ENCODE assay signal across 19 cellular contexts in genomic region chr6:82862543-82862942, GRCh38.
A peak's percentile ranks its signal among the peaks of the same experiment; 100 is the strongest.
DNase-seq lines count a peak whose midpoint lies in the region; ATAC-seq and TF ChIP-seq lines count a peak whose summit lies in the region.
"Had no signal": no experiment of that assay in that cellular context is flagged by ENCODE, and none has a peak within 500 bp of the region (broad histone marks: within the 10 kb centered on the region; RNA-seq: fewer than 3 reads in every experiment).

No MANE protein-coding gene starts in this region.

- H3K27me3 Mint-ChIP-seq in naive thymus-derived CD4-positive, alpha-beta T cell, result no peaks in the 10 kb centered on the region
- H3K27me3 Mint-ChIP-seq in H9 (ENCODE audit: low read depth), result no peaks in the 10 kb centered on the region

- DNase-seq in BJ (ENCODE audit: low read depth) (peak; percentile 78), Karpas-422 (peak; percentile 29), dermis blood vessel endothelial cell (peak; percentile 49), myocyte (ENCODE audit: low read depth) (peak; percentile 53), aorta (no peak), dedifferentiated amniotic fluid mesenchymal stem cell (ENCODE audit: extremely low spot score) (no peak), H9 (no peak)
- no peak for DNase-seq in naive thymus-derived CD4-positive, alpha-beta T cell
- DNase-seq: activated CD4-positive, alpha-beta T cell treated with anti-CD3 and anti-CD28 coated beads for 48 hours; activated T-cell treated with anti-CD3 and anti-CD28 coated beads, Interleukin-2, amount 50 U/mL, for 72 hours; GDM1; hypothalamus; NCI-H2227 treated with DMSO at 0.1 percent for 48 hours; psoas muscle; stimulated activated CD4-positive, alpha-beta T cell treated with anti-CD3 and anti-CD28 coated beads, Interleukin-4, amount 100 ng/mL, for 24 hours; stimulated activated naive CD4-positive, alpha-beta T cell treated with Interleukin-2 at 50 U/mL for 16 hours; T-helper 1 cell had no signal

- no peaks in the 10 kb centered on the region for H3K23me2 ChIP-seq in H9 (ENCODE audit: insufficient read length, low read depth, low read length, poor library complexity, severe bottlenecking)

- H3K36me3 ChIP-seq in BJ (ENCODE audit: control insufficient read depth, insufficient read depth, low read length) (no peaks in the 10 kb centered on the region), Karpas-422 (ENCODE audit: insufficient read depth, low read length) (no peaks in the 10 kb centered on the region), aorta (ENCODE audit: control insufficient read depth in 1 of 2, insufficient read depth in 2 of 2, low read length in 1 of 2) (no peaks in the 10 kb centered on the region)
- no peaks in the 10 kb centered on the region for H3K36me3 ChIP-seq in naive thymus-derived CD4-positive, alpha-beta T cell (ENCODE audit: control insufficient read depth in 2 of 3, insufficient read depth in 3 of 3, low read length in 3 of 3)
- H3K36me3 ChIP-seq: ascending aorta had no signal

- H3K27ac ChIP-seq in Karpas-422 (ENCODE audit: low read length) (no peak overlapping the region), aorta (ENCODE audit: low read depth in 1 of 2, low read length in 2 of 2) (no peak overlapping the region), H9 (ENCODE audit: insufficient read length, low read depth, low read length) (no peak overlapping the region)
- no peak overlapping the region for H3K27ac ChIP-seq in naive thymus-derived CD4-positive, alpha-beta T cell (ENCODE audit: low read depth, low read length)
- H3K27ac ChIP-seq: ascending aorta, psoas muscle had no signal

- no peaks in the 10 kb centered on the region for H3K79me1 ChIP-seq in H9 (ENCODE audit: insufficient read depth, low read depth, low read length, poor library complexity, severe bottlenecking)

- no peak overlapping the region for H3K18ac ChIP-seq in H9 (ENCODE audit: insufficient read length, low read depth, low read length)

- H3K27me3 ChIP-seq in BJ (ENCODE audit: control insufficient read depth, insufficient read depth, low read length), result no peaks in the 10 kb centered on the region
- no peaks in the 10 kb centered on the region for H3K27me3 ChIP-seq in Karpas-422 (ENCODE audit: low read length)
- no peaks in the 10 kb centered on the region for H3K27me3 ChIP-seq in aorta (ENCODE audit: control insufficient read depth in 1 of 2, insufficient read depth in 2 of 2, low read length in 1 of 2)
- no peaks in the 10 kb centered on the region for H3K27me3 ChIP-seq in naive thymus-derived CD4-positive, alpha-beta T cell (ENCODE audit: control insufficient read depth in 2 of 2, insufficient read depth in 2 of 2, low read length in 2 of 2)
- H3K27me3 ChIP-seq in H9 (ENCODE audit: insufficient read depth, low read length), result no peaks in the 10 kb centered on the region
- H3K27me3 ChIP-seq: ascending aorta had no signal

- CTCF ChIA-PET in BJ (lab: Yijun Ruan, JAX), result interaction anchor here (2.5 kb wide), 1 partner anchor 19 kb away, joined by 5 read pairs; no protein-coding TSS in a partner anchor
- CTCF ChIA-PET in naive thymus-derived CD4-positive, alpha-beta T cell (lab: Charles Lee), result no interaction called here

- no peak overlapping the region for H2BK5ac ChIP-seq in H9 (ENCODE audit: insufficient read length, low read length)

- H2AFZ ChIP-seq in Karpas-422 (ENCODE audit: low read length) (no peak overlapping the region), H9 (ENCODE audit: low read length) (no peak overlapping the region)

- POLR2A ChIA-PET in BJ (lab: Charles Lee), result no interaction called here
- POLR2A ChIA-PET in naive thymus-derived CD4-positive, alpha-beta T cell (lab: Charles Lee), result no interaction called here

- H2BK15ac ChIP-seq in H9 (ENCODE audit: low read depth, low read length), result no peak overlapping the region

- no peak overlapping the region for H3T11ph ChIP-seq in H9 (ENCODE audit: low read length)

- H3K4ac ChIP-seq in H9 (ENCODE audit: low read depth, low read length), result no peak overlapping the region

- H2BK20ac ChIP-seq in H9 (ENCODE audit: low read depth, low read length, poor library complexity, severe bottlenecking), result no peak overlapping the region

- H3K9me3 Mint-ChIP-seq in naive thymus-derived CD4-positive, alpha-beta T cell, result peaks cover 0 to 8% (median 2%) of the 10 kb centered on the region in 11 donors
- H3K9me3 Mint-ChIP-seq in H9, result peaks cover 3% of the 10 kb centered on the region in 2 experiments; a peak in 4 of 5 replicates

- no peak overlapping the region for H3K23ac ChIP-seq in H9 (ENCODE audit: insufficient read length, low read depth, low read length)

- no peak overlapping the region for H3K4me2 ChIP-seq in Karpas-422 (ENCODE audit: low read depth, low read length, poor library complexity, severe bottlenecking)
- no peak overlapping the region for H3K4me2 ChIP-seq in H9 (ENCODE audit: insufficient read depth, insufficient read length, low read length)

- H4K20me1 ChIP-seq in Karpas-422 (ENCODE audit: insufficient read depth, low read depth, low read length) (no peaks in the 10 kb centered on the region), H9 (ENCODE audit: control insufficient read depth, insufficient read depth, insufficient read length) (no peaks in the 10 kb centered on the region)

- no peak overlapping the region for H3K56ac ChIP-seq in H9 (ENCODE audit: insufficient read length, low read depth, low read length)

- no peaks in the 10 kb centered on the region for H3K36me3 Mint-ChIP-seq in naive thymus-derived CD4-positive, alpha-beta T cell
- no peaks in the 10 kb centered on the region; a peak in 1 of 7 replicates for H3K36me3 Mint-ChIP-seq in H9 (ENCODE audit: insufficient read depth in 1 of 3, low read depth in 3 of 3)
- H3K36me3 Mint-ChIP-seq: CD14-positive monocyte had no signal

- no peak overlapping the region for H3K9ac ChIP-seq in Karpas-422 (ENCODE audit: low read length)
- H3K9ac ChIP-seq in H9 (ENCODE audit: extremely low read depth, insufficient read length, low read length), result no peak overlapping the region

- no peak overlapping the region for H3K14ac ChIP-seq in H9 (ENCODE audit: insufficient read depth, low read length)

- no peak overlapping the region for H3K27ac Mint-ChIP-seq in naive thymus-derived CD4-positive, alpha-beta T cell
- H3K27ac Mint-ChIP-seq in H9, result no peak overlapping the region
- H3K27ac Mint-ChIP-seq: activated T-cell treated with anti-CD3 and anti-CD28 coated beads, Interleukin-2, amount 50 U/mL, for 72 hours; CD14-positive monocyte had no signal

- H2AK5ac ChIP-seq in H9 (ENCODE audit: insufficient read length, low read length), result no peak overlapping the region

- H3K4me1 ChIP-seq in Karpas-422 (ENCODE audit: low read length) (no peaks in the 10 kb centered on the region), aorta (ENCODE audit: control insufficient read depth in 1 of 2, insufficient read depth in 2 of 2, low read length in 2 of 2) (no peaks in the 10 kb centered on the region), H9 (ENCODE audit: insufficient read depth, low read length) (no peaks in the 10 kb centered on the region)
- H3K4me1 ChIP-seq in naive thymus-derived CD4-positive, alpha-beta T cell (ENCODE audit: control insufficient read depth in 2 of 2, insufficient read depth in 2 of 2, low read length in 2 of 2), result no peaks in the 10 kb centered on the region
- H3K4me1 ChIP-seq: ascending aorta, psoas muscle had no signal

- no peak overlapping the region for H2BK12ac ChIP-seq in H9 (ENCODE audit: insufficient read length, low read depth, low read length)

- TF ChIP-seq CTCF in BJ (IDR thresholded peaks at IDR 0.05; ENCODE audit: insufficient read depth, low read depth, low read length) (no peak), H9 (conservative IDR thresholded peaks at IDR 0.05) (no peak)

- H4K91ac ChIP-seq in H9 (ENCODE audit: insufficient read length, low read depth, low read length), result no peak overlapping the region

- no peaks in the 10 kb centered on the region for H3K4me1 Mint-ChIP-seq in naive thymus-derived CD4-positive, alpha-beta T cell
- H3K4me1 Mint-ChIP-seq in H9, result no peaks in the 10 kb centered on the region
- H3K4me1 Mint-ChIP-seq: CD14-positive monocyte had no signal

- no peak overlapping the region for H3K4me3 Mint-ChIP-seq in naive thymus-derived CD4-positive, alpha-beta T cell
- H3K4me3 Mint-ChIP-seq in H9, result no peak overlapping the region
- H3K4me3 Mint-ChIP-seq: activated T-cell treated with anti-CD3 and anti-CD28 coated beads, Interleukin-2, amount 50 U/mL, for 72 hours; CD14-positive monocyte had no signal

- H3K79me2 ChIP-seq in Karpas-422 (ENCODE audit: low read length) (no peaks in the 10 kb centered on the region), H9 (ENCODE audit: insufficient read depth, low read length) (no peaks in the 10 kb centered on the region)

- H2BK120ac ChIP-seq in H9 (ENCODE audit: low read depth, low read length, poor library complexity, severe bottlenecking), result no peak overlapping the region

- H4K5ac ChIP-seq in H9 (ENCODE audit: insufficient read length, low read depth, low read length), result no peak overlapping the region

- intact Hi-C loops in aorta (cut with DNase I), result no loop called here
- intact Hi-C loops in naive thymus-derived CD4-positive, alpha-beta T cell (cut with micrococcal nuclease), result no loop called here

- no peak for ATAC-seq in aorta (ENCODE audit: low FRiP score)
- ATAC-seq in naive thymus-derived CD4-positive, alpha-beta T cell, result no peak
- ATAC-seq: activated T-cell treated with anti-CD3 and anti-CD28 coated beads, Interleukin-2, amount 50 U/mL, for 72 hours; psoas muscle had no signal

- no peaks in the 10 kb centered on the region for H3K9me3 ChIP-seq in Karpas-422 (ENCODE audit: low read length)
- no peaks in the 10 kb centered on the region for H3K9me3 ChIP-seq in aorta (ENCODE audit: control insufficient read depth, low read length)
- no peaks in the 10 kb centered on the region for H3K9me3 ChIP-seq in naive thymus-derived CD4-positive, alpha-beta T cell (ENCODE audit: control insufficient read depth in 2 of 3, low read length in 3 of 3)
- H3K9me3 ChIP-seq in H9 (ENCODE audit: control insufficient read depth, low read depth, low read length), result no peaks in the 10 kb centered on the region
- H3K9me3 ChIP-seq: ascending aorta, psoas muscle had no signal

- no peak overlapping the region for H3K4me3 ChIP-seq in BJ (ENCODE audit: low read depth, low read length)
- no peak overlapping the region for H3K4me3 ChIP-seq in Karpas-422 (ENCODE audit: low read length)
- H3K4me3 ChIP-seq in aorta (ENCODE audit: low read length in 2 of 2), result no peak overlapping the region
- no peak overlapping the region for H3K4me3 ChIP-seq in naive thymus-derived CD4-positive, alpha-beta T cell (ENCODE audit: low read length)
- H3K4me3 ChIP-seq: ascending aorta, psoas muscle had no signal

- no peaks in the 10 kb centered on the region for H3K9me2 ChIP-seq in Karpas-422 (replicated peaks; ENCODE audit: insufficient read depth, low read length)

- WGBS in aorta, 2 donors, result 0 to 11% methylated on average over 1 of the region's 1 CpG
- WGBS in H9 (ENCODE audit: extremely low coverage, insufficient read length, low lambda C conversion rate), result no CpG with 5 or more reads among the region's 1 CpG

- no peak overlapping the region for H4K8ac ChIP-seq in H9 (replicated peaks; ENCODE audit: insufficient read length, low read depth, low read length)

Comparison
In these comparisons a context has a peak if more than half of its experiments do, and no peak if none do; other contexts are left out.
1. DNase-seq: peak in BJ (single experiment), Karpas-422 (single experiment), dermis blood vessel endothelial cell (single experiment) and myocyte (single experiment); none in aorta (0 of 2), dedifferentiated amniotic fluid mesenchymal stem cell (single experiment), naive thymus-derived CD4-positive, alpha-beta T cell (0 of 9) and H9 (single experiment).